Comparison of ENCODE assay signal across 16 cellular contexts in genomic region chr7:92331508-92331907, GRCh38.
DNase-seq lines count a peak whose midpoint lies in the region; ATAC-seq and TF ChIP-seq lines count a peak whose summit lies in the region.
"Had no signal": no experiment of that assay in that cellular context is flagged by ENCODE, and none has a peak within 500 bp of the region (broad histone marks: within the 10 kb centered on the region; RNA-seq: fewer than 3 reads in every experiment).

No MANE protein-coding gene starts in this region.

- ATAC-seq in left colon (peak; percentile 79), mucosa of descending colon (peak; percentile 51)
- ATAC-seq in stimulated activated effector memory CD8-positive, alpha-beta T cell treated with anti-CD3 and anti-CD28 coated beads, Interleukin-12 subunit alpha, Interleukin-12 subunit beta, amount 100 ng/mL, for 72 hours, result no peak
- ATAC-seq: CD8-positive, alpha-beta T cell had no signal

- no peaks in the 10 kb centered on the region for H3K4me1 Mint-ChIP-seq in stimulated activated effector memory CD8-positive, alpha-beta T cell treated with anti-CD3 and anti-CD28 coated beads, Interleukin-12 subunit alpha, Interleukin-12 subunit beta, amount 100 ng/mL, for 72 hours
- H3K4me1 Mint-ChIP-seq: B cell had no signal

- H3K4me1 ChIP-seq in mucosa of descending colon (ENCODE audit: low read depth), result no peaks in the 10 kb centered on the region
- H3K4me1 ChIP-seq: BLaER1 treated with 17β-estradiol and CSF1 and Interleukin-3, amounts not matched to agents 10 nM and 100 nM; Caco-2 had no signal

- no peak for TF ChIP-seq CTCF in mucosa of descending colon (IDR thresholded peaks at IDR 0.05)

- no peaks in the 10 kb centered on the region for H3K36me3 ChIP-seq in mucosa of descending colon (ENCODE audit: low read depth)

- no peak overlapping the region for H3K27ac Mint-ChIP-seq in stimulated activated effector memory CD8-positive, alpha-beta T cell treated with anti-CD3 and anti-CD28 coated beads, Interleukin-12 subunit alpha, Interleukin-12 subunit beta, amount 100 ng/mL, for 72 hours
- H3K27ac Mint-ChIP-seq: B cell; CD4-positive, alpha-beta T cell; CD8-positive, alpha-beta T cell had no signal

- H3K9me3 Mint-ChIP-seq in stimulated activated effector memory CD8-positive, alpha-beta T cell treated with anti-CD3 and anti-CD28 coated beads, Interleukin-12 subunit alpha, Interleukin-12 subunit beta, amount 100 ng/mL, for 72 hours, result peaks cover 4% of the 10 kb centered on the region
- H3K9me3 Mint-ChIP-seq: CD8-positive, alpha-beta T cell had no signal

- DNase-seq in HEK293T (ENCODE audit: extremely low spot score), result no peak
- DNase-seq in left colon, result no peak
- no peak for DNase-seq in mucosa of descending colon
- no peak for DNase-seq in activated CD8-positive, alpha-beta memory T cell treated with anti-CD3 and anti-CD28 coated beads for 24 hours
- DNase-seq in stimulated activated effector memory CD8-positive, alpha-beta T cell treated with anti-CD3 and anti-CD28 coated beads, Interleukin-12 subunit alpha, Interleukin-12 subunit beta, amount 100 ng/mL, for 72 hours (ENCODE audit: low spot score in 2 of 2), result no peak
- DNase-seq in germinal center (ENCODE audit: low spot score), result no peak
- DNase-seq: 8988T; AML-193; Caco-2; Calu3; CD4-positive, alpha-beta T cell; CD8-positive, alpha-beta T cell; DMS79 treated with DMSO at 0.1 percent for 48 hours; GF-D8 had no signal

- POLR2A ChIA-PET in HEK293T (lab: Yijun Ruan, JAX), result no interaction called here

- H3K4me3 ChIP-seq in mucosa of descending colon, result no peak overlapping the region
- H3K4me3 ChIP-seq: BLaER1 treated with 17β-estradiol and CSF1 and Interleukin-3, amounts not matched to agents 10 nM and 100 nM had no signal

- CTCF ChIA-PET in HEK293T (lab: Yijun Ruan, JAX), result no interaction called here

- intact Hi-C loops in left colon (cut with DNase I, micrococcal nuclease) (no loop called here), mucosa of descending colon (cut with DNase I, micrococcal nuclease) (no loop called here)

- H3K36me3 Mint-ChIP-seq in stimulated activated effector memory CD8-positive, alpha-beta T cell treated with anti-CD3 and anti-CD28 coated beads, Interleukin-12 subunit alpha, Interleukin-12 subunit beta, amount 100 ng/mL, for 72 hours, result peaks cover 12% of the 10 kb centered on the region

- H3K9me3 ChIP-seq in mucosa of descending colon, result no peaks in the 10 kb centered on the region

- no peak overlapping the region for H3K4me3 Mint-ChIP-seq in stimulated activated effector memory CD8-positive, alpha-beta T cell treated with anti-CD3 and anti-CD28 coated beads, Interleukin-12 subunit alpha, Interleukin-12 subunit beta, amount 100 ng/mL, for 72 hours
- H3K4me3 Mint-ChIP-seq: B cell; CD4-positive, alpha-beta T cell; CD8-positive, alpha-beta T cell had no signal

TF ChIP-seq in HEK293T, 16 proteins besides CTCF, POLR2A, EP300 and RAD21:
- TF ChIP-seq ELF4 (IDR thresholded peaks at IDR 0.05) (no peak), FOXK2 (IDR thresholded peaks at IDR 0.05) (no peak), PKNOX1 (IDR thresholded peaks at IDR 0.05) (0 out of 2 replicates have a peak, but pooled peaks have one; percentile 2), NFRKB (IDR thresholded peaks at IDR 0.05) (no peak), CTBP1 (IDR thresholded peaks at IDR 0.05; ENCODE audit: borderline replicate concordance) (no peak), SP1 (IDR thresholded peaks at IDR 0.05) (no peak), L3MBTL2 (conservative IDR thresholded peaks at IDR 0.05) (no peak), BHLHE40 (IDR thresholded peaks at IDR 0.05; ENCODE audit: borderline replicate concordance) (no peak)
